ENCODE assay signal across 29 cellular contexts in genomic region chr4:107006218-107006617, GRCh38. TPM values are rescaled to one million over a fixed set of nuclear protein-coding genes. Genes with fewer than 3 reads are reported as not detected.
DNase-seq lines count a peak whose midpoint lies in the region; ATAC-seq, FAIRE-seq and TF ChIP-seq lines count a peak whose summit lies in the region.
"Had no signal": no experiment of that assay in that cellular context is flagged by ENCODE, and none has a peak within 500 bp of the region (broad histone marks: within the 10 kb centered on the region; RNA-seq: fewer than 3 reads in every experiment).

No MANE protein-coding gene starts in this region.

- CTCF ChIA-PET in activated naive CD4-positive, alpha-beta T cell treated with anti-CD3 and anti-CD28 coated beads, Interleukin-2, amount 10 ng/mL, durations not matched to agents 7 days and 5 days (lab: Charles Lee): no interaction called here

- H3K27ac Mint-ChIP-seq in activated naive CD4-positive, alpha-beta T cell treated with anti-CD3 and anti-CD28 coated beads, Interleukin-2, amount 10 ng/mL, durations not matched to agents 7 days and 5 days: no peak overlapping the region

- H3K4me1 ChIP-seq in thyroid gland: no peaks in the 10 kb centered on the region
- H3K4me1 ChIP-seq: heart left ventricle had no signal

- H3K4me3 Mint-ChIP-seq in activated naive CD4-positive, alpha-beta T cell treated with anti-CD3 and anti-CD28 coated beads, Interleukin-2, amount 10 ng/mL, durations not matched to agents 7 days and 5 days: no peak overlapping the region
- H3K4me3 Mint-ChIP-seq: activated T-cell treated with anti-CD3 and anti-CD28 coated beads, Interleukin-2, amount 50 U/mL, for 4 hours; IgD-negative memory B cell; neural crest cell had no signal

- TF ChIP-seq POLR2A in GM12892 (IDR thresholded peaks at IDR 0.05; ENCODE audit: low read depth, low read length) (no peak), thyroid gland (IDR thresholded peaks at IDR 0.05) (no peak)

- no peak for TF ChIP-seq CTCF in thyroid gland (IDR thresholded peaks at IDR 0.05)

- H3K9me3 ChIP-seq in thyroid gland: no peaks in the 10 kb centered on the region
- H3K9me3 ChIP-seq: BLaER1, heart left ventricle, SK-N-SH had no signal

- no peaks in the 10 kb centered on the region for H3K4me1 Mint-ChIP-seq in activated naive CD4-positive, alpha-beta T cell treated with anti-CD3 and anti-CD28 coated beads, Interleukin-2, amount 10 ng/mL, durations not matched to agents 7 days and 5 days
- H3K4me1 Mint-ChIP-seq: IgD-negative memory B cell, neural crest cell had no signal

- H3K36me3 ChIP-seq in thyroid gland: no peaks in the 10 kb centered on the region
- H3K36me3 ChIP-seq: BLaER1, heart left ventricle had no signal

- no peaks in the 10 kb centered on the region for H3K27me3 ChIP-seq in thyroid gland
- H3K27me3 ChIP-seq: BLaER1, heart left ventricle had no signal

- H3K27ac ChIP-seq in thyroid gland: no peak overlapping the region
- H3K27ac ChIP-seq: BLaER1, heart left ventricle had no signal

- no peaks in the 10 kb centered on the region for H3K27me3 Mint-ChIP-seq in activated naive CD4-positive, alpha-beta T cell treated with anti-CD3 and anti-CD28 coated beads, Interleukin-2, amount 10 ng/mL, durations not matched to agents 7 days and 5 days
- H3K27me3 Mint-ChIP-seq: IgD-negative memory B cell had no signal

- no peaks in the 10 kb centered on the region for H3K36me3 Mint-ChIP-seq in activated naive CD4-positive, alpha-beta T cell treated with anti-CD3 and anti-CD28 coated beads, Interleukin-2, amount 10 ng/mL, durations not matched to agents 7 days and 5 days
- H3K36me3 Mint-ChIP-seq: IgD-negative memory B cell had no signal

- DNase-seq in GM12892 (ENCODE audit: insufficient read length): peak; percentile 0
- peak; percentile 26 for DNase-seq in MV-4-11 (lab: John Stamatoyannopoulos, UW)
- no peak for DNase-seq in activated naive CD4-positive, alpha-beta T cell treated with anti-CD3 and anti-CD28 coated beads, Interleukin-2, amount 10 ng/mL, durations not matched to agents 7 days and 5 days
- DNase-seq in thyroid gland: no peak
- DNase-seq: activated CD4-positive, alpha-beta T cell treated with anti-CD3 and anti-CD28 coated beads for 4 hours; activated T-cell treated with anti-CD3 and anti-CD28 coated beads, Interleukin-2, amount 50 U/mL, for 4 hours; COR-L47; DMS79; effector CD4-positive, alpha-beta T cell; foreskin fibroblast; heart left ventricle; mammary epithelial cell; NCI-H2171; NCI-H526 treated with DMSO at 0.1 percent for 48 hours; posterior cingulate gyrus; SK-N-SH; stimulated activated CD4-positive, alpha-beta T cell treated with anti-CD3 and anti-CD28 coated beads, Interleukin-4, amount 100 ng/mL, for 4 hours; stimulated activated naive CD4-positive, alpha-beta T cell; T-helper 2 cell had no signal

- no peak overlapping the region for H3K4me3 ChIP-seq in thyroid gland (replicated peaks in 1 of 3)
- H3K4me3 ChIP-seq: BLaER1, heart left ventricle had no signal

- intact Hi-C loops in thyroid gland (cut with DNase I): loop anchor here (5.0 kb wide), 1 partner anchor 119 kb away; no protein-coding TSS in a partner anchor

- ATAC-seq in GM19023 (IDR thresholded peaks at IDR 0.05; ENCODE audit: unreplicated experiment): peak; percentile 64
- peak; percentile 57 for ATAC-seq in HG02885 (IDR thresholded peaks at IDR 0.05; ENCODE audit: poor library complexity, unreplicated experiment)
- ATAC-seq in HG03175 (IDR thresholded peaks at IDR 0.05; ENCODE audit: unreplicated experiment): no peak
- no peak for ATAC-seq in GM21367 (IDR thresholded peaks at IDR 0.05; ENCODE audit: unreplicated experiment)
- ATAC-seq: activated T-cell treated with anti-CD3 and anti-CD28 coated beads, Interleukin-2, amount 50 U/mL, for 4 hours; heart left ventricle; sciatic nerve had no signal

- FAIRE-seq in GM12892 (lab: Jason Lieb, UNC): no peak
- FAIRE-seq: urothelium cell line had no signal

- H3K9me3 Mint-ChIP-seq in activated naive CD4-positive, alpha-beta T cell treated with anti-CD3 and anti-CD28 coated beads, Interleukin-2, amount 10 ng/mL, durations not matched to agents 7 days and 5 days: no peaks in the 10 kb centered on the region
- H3K9me3 Mint-ChIP-seq: activated T-cell treated with anti-CD3 and anti-CD28 coated beads, Interleukin-2, amount 50 U/mL, for 4 hours; IgD-negative memory B cell had no signal

RNA-seq across cellular contexts. Expression of gene DKK2, which starts 29.9 kb away (rescaled TPM):
- polyA plus RNA-seq in GM12892 (2012; ENCODE audit: missing spikeins): not detected
- 1 to 10 TPM in 2 of 4 donors, under 1 TPM in 2; 0.34 to 1.5 (median 0.77) TPM for total RNA-seq in thyroid gland
- total RNA-seq: activated CD8-positive, alpha-beta memory T cell treated with anti-CD3 and anti-CD28 coated beads for 36 hours; activated T-cell treated with anti-CD3 and anti-CD28 coated beads, Interleukin-2, amount 50 U/mL, for 4 hours; neural crest cell had no signal
- polyA plus RNA-seq: mammary epithelial cell had no signal

Comparison
In these comparisons a context has a peak if more than half of its experiments do, and no peak if none do; other contexts are left out.
1. DNase-seq: peak in GM12892 (single experiment) and MV-4-11 (single experiment); none in activated naive CD4-positive, alpha-beta T cell treated with anti-CD3 and anti-CD28 coated beads, Interleukin-2, amount 10 ng/mL, durations not matched to agents 7 days and 5 days (single experiment) and thyroid gland (0 of 2).
2. ATAC-seq: peak in GM19023 (single experiment) and HG02885 (single experiment); none in HG03175 (single experiment) and GM21367 (single experiment).